In genomic region chr11:8801121-8801520, GRCh38 we compare ENCODE assay signal across 22 cellular contexts.
A peak's percentile ranks its signal among the peaks of the same experiment; 100 is the strongest.
DNase-seq lines count a peak whose midpoint lies in the region; ATAC-seq, FAIRE-seq and TF ChIP-seq lines count a peak whose summit lies in the region.
"Had no signal": no experiment of that assay in that cellular context is flagged by ENCODE, and none has a peak within 500 bp of the region (broad histone marks: within the 10 kb centered on the region; RNA-seq: fewer than 3 reads in every experiment).

No MANE protein-coding gene starts in this region.

- intact Hi-C loops in spleen (cut with DNase I; ENCODE audit: low total_unique reads), result no loop called here
- intact Hi-C loops in PC-9 (cut with micrococcal nuclease; ENCODE audit: unreplicated experiment), result no loop called here

- H3F3A ChIP-seq in GM23338 (replicated peaks; ENCODE audit: low read depth) (no peaks in the 10 kb centered on the region), PC-9 (ENCODE audit: insufficient read depth, low read depth) (no peaks in the 10 kb centered on the region)

- no peaks in the 10 kb centered on the region for H3K36me3 ChIP-seq in GM23338 (ENCODE audit: insufficient read depth)
- H3K36me3 ChIP-seq in endodermal cell (ENCODE audit: control insufficient read depth, insufficient read depth, low read length), result peaks cover 74% of the 10 kb centered on the region
- no peaks in the 10 kb centered on the region for H3K36me3 ChIP-seq in mesendoderm (ENCODE audit: control insufficient read depth, insufficient read depth, low read length)
- H3K36me3 ChIP-seq in spleen, result no peaks in the 10 kb centered on the region
- H3K36me3 ChIP-seq in PC-9 (ENCODE audit: low read depth), result no peaks in the 10 kb centered on the region
- H3K36me3 ChIP-seq: BLaER1 treated with 17β-estradiol and CSF1 and Interleukin-3, amounts not matched to agents 10 nM and 100 nM had no signal

- no peak for TF ChIP-seq POLR2A in spleen (IDR thresholded peaks at IDR 0.05)

- H3K9me2 ChIP-seq in GM23338 (ENCODE audit: insufficient read depth), result no peaks in the 10 kb centered on the region
- no peaks in the 10 kb centered on the region for H3K9me2 ChIP-seq in PC-9 (ENCODE audit: insufficient read depth)

- POLR2A ChIA-PET in PC-9 (lab: Charles Lee; ENCODE audit: unreplicated experiment), result no interaction called here

- H3K79me1 ChIP-seq in mesendoderm (ENCODE audit: low read length), result peaks cover 8% of the 10 kb centered on the region

- no peak for ATAC-seq in GM23338
- ATAC-seq in activated T-cell treated with anti-CD3 and anti-CD28 coated beads, Interleukin-2, amount 50 U/mL, for 72 hours (replicated peaks in 1 of 2), result no peak
- ATAC-seq: A549, HepG2 had no signal

- CTCF ChIA-PET in PC-9 (lab: Charles Lee), result no interaction called here

- peak overlapping the region; percentile 81 for H3K18ac ChIP-seq in mesendoderm (ENCODE audit: low read length)

- peak overlapping the region; percentile 25 for H2BK5ac ChIP-seq in mesendoderm (ENCODE audit: low read length)

- H2AFZ ChIP-seq in GM23338 (no peak overlapping the region), PC-9 (no peak overlapping the region)

- no peak overlapping the region for H2BK15ac ChIP-seq in mesendoderm (replicated peaks; ENCODE audit: low read depth)

- no peaks in the 10 kb centered on the region for H3K9me3 Mint-ChIP-seq in GM23338
- no peaks in the 10 kb centered on the region for H3K9me3 Mint-ChIP-seq in endodermal cell
- H3K9me3 Mint-ChIP-seq in endothelial cell (ENCODE audit: unreplicated experiment), result no peaks in the 10 kb centered on the region
- H3K9me3 Mint-ChIP-seq in activated T-cell treated with anti-CD3 and anti-CD28 coated beads, Interleukin-2, amount 50 U/mL, for 72 hours, result no peaks in the 10 kb centered on the region
- H3K9me3 Mint-ChIP-seq: CD8-positive, alpha-beta memory T cell had no signal

- H3K27ac Mint-ChIP-seq in GM23338 (no peak overlapping the region), endodermal cell (peak overlapping the region; percentile 71), endothelial cell (ENCODE audit: unreplicated experiment) (no peak overlapping the region)
- no peak overlapping the region for H3K27ac Mint-ChIP-seq in activated T-cell treated with anti-CD3 and anti-CD28 coated beads, Interleukin-2, amount 50 U/mL, for 72 hours
- H3K27ac Mint-ChIP-seq: CD8-positive, alpha-beta memory T cell had no signal

- H2BK120ac ChIP-seq in mesendoderm (ENCODE audit: low read depth, low read length), result no peak overlapping the region

- H2AK5ac ChIP-seq in mesendoderm (ENCODE audit: low read length), result no peak overlapping the region

- 60 to 69% methylated on average over 6 to 9 of the region's 9 CpGs for WGBS in endodermal cell (ENCODE audit: insufficient coverage in 1 of 2, insufficient read length in 1 of 2), 2 experiments
- no CpG with 5 or more reads among the region's 9 CpGs for WGBS in mesendoderm (ENCODE audit: extremely low coverage, insufficient coverage, low lambda C conversion rate)
- WGBS in spleen, 5 donors, result 88 to 98% (median 92%) methylated on average over 9 of the region's 9 CpGs

- no peak for FAIRE-seq in GM19239 (lab: Jason Lieb, UNC)
- FAIRE-seq: A549, G401.6, HepG2 had no signal

- H3K27ac ChIP-seq in GM23338 (ENCODE audit: low read depth) (peak overlapping the region; percentile 19; the same call in 1 of the 2 replicates), endodermal cell (ENCODE audit: low read depth, low read length) (no peak overlapping the region), mesendoderm (ENCODE audit: low read depth, low read length) (peak overlapping the region; percentile 72), spleen (peak overlapping the region in 5 of 8 donors; percentile 9 to 78 (median 55)), PC-9 (no peak overlapping the region)
- H3K27ac ChIP-seq: A549; BLaER1 treated with 17β-estradiol and CSF1 and Interleukin-3, amounts not matched to agents 10 nM and 100 nM had no signal

- H3K4me2 ChIP-seq in GM23338 (no peak overlapping the region), mesendoderm (ENCODE audit: low read length) (no peak overlapping the region), PC-9 (no peak overlapping the region)
- H3K4me2 ChIP-seq: A549 had no signal

- H3K23ac ChIP-seq in mesendoderm (ENCODE audit: low read length), result no peak overlapping the region

- H3K4me1 Mint-ChIP-seq in GM23338 (peaks cover 6% of the 10 kb centered on the region), endodermal cell (peaks cover 48% of the 10 kb centered on the region), endothelial cell (ENCODE audit: unreplicated experiment) (peaks cover 12% of the 10 kb centered on the region)
- no peaks in the 10 kb centered on the region for H3K4me1 Mint-ChIP-seq in activated T-cell treated with anti-CD3 and anti-CD28 coated beads, Interleukin-2, amount 50 U/mL, for 72 hours (ENCODE audit: low read depth)
- H3K4me1 Mint-ChIP-seq: CD8-positive, alpha-beta memory T cell had no signal

- H3K27me3 ChIP-seq in GM23338 (ENCODE audit: insufficient read depth), result no peaks in the 10 kb centered on the region
- H3K27me3 ChIP-seq in endodermal cell (ENCODE audit: control insufficient read depth, insufficient read depth, low read length, poor library complexity, severe bottlenecking), result no peaks in the 10 kb centered on the region
- no peaks in the 10 kb centered on the region for H3K27me3 ChIP-seq in mesendoderm (ENCODE audit: insufficient read depth, low read length, poor library complexity)
- H3K27me3 ChIP-seq in spleen (replicated peaks in 1 of 7), result no peaks in the 10 kb centered on the region
- H3K27me3 ChIP-seq in PC-9 (ENCODE audit: insufficient read depth, low read depth), result no peaks in the 10 kb centered on the region
- H3K27me3 ChIP-seq: BLaER1 treated with 17β-estradiol and CSF1 and Interleukin-3, amounts not matched to agents 10 nM and 100 nM had no signal

- H3K4me1 ChIP-seq in GM23338 (ENCODE audit: insufficient read depth) (no peaks in the 10 kb centered on the region), endodermal cell (ENCODE audit: control insufficient read depth, insufficient read depth, low read length) (peaks cover 15% of the 10 kb centered on the region), mesendoderm (ENCODE audit: control insufficient read depth, low read depth, low read length) (peaks cover 6% of the 10 kb centered on the region), spleen (peaks cover 6 to 89% (median 31%) of the 10 kb centered on the region in 6 donors), PC-9 (replicated peaks; ENCODE audit: insufficient read depth) (no peaks in the 10 kb centered on the region)
- H3K4me1 ChIP-seq: A549 had no signal

- H3K36me3 Mint-ChIP-seq in GM23338 (ENCODE audit: low read depth), result no peaks in the 10 kb centered on the region
- H3K36me3 Mint-ChIP-seq in endodermal cell (ENCODE audit: low read depth), result peaks cover 12% of the 10 kb centered on the region
- peaks cover 10% of the 10 kb centered on the region for H3K36me3 Mint-ChIP-seq in endothelial cell (ENCODE audit: low read depth, unreplicated experiment)
- H3K36me3 Mint-ChIP-seq in activated T-cell treated with anti-CD3 and anti-CD28 coated beads, Interleukin-2, amount 50 U/mL, for 72 hours (ENCODE audit: insufficient read depth in 2 of 2), result no peaks in the 10 kb centered on the region
- H3K36me3 Mint-ChIP-seq: CD8-positive, alpha-beta memory T cell had no signal

- H3K56ac ChIP-seq in mesendoderm (ENCODE audit: low read length), result peak overlapping the region; percentile 38

- no peaks in the 10 kb centered on the region for H3K79me2 ChIP-seq in GM23338 (replicated peaks; ENCODE audit: insufficient read depth)
- H3K79me2 ChIP-seq in mesendoderm (ENCODE audit: control insufficient read depth, insufficient read depth, low read length), result no peaks in the 10 kb centered on the region
- no peaks in the 10 kb centered on the region for H3K79me2 ChIP-seq in PC-9 (ENCODE audit: low read depth)

- TF ChIP-seq CTCF in GM23338 (conservative IDR thresholded peaks at IDR 0.05; ENCODE audit: low read depth in 2 of 2) (no peak), endodermal cell (conservative IDR thresholded peaks at IDR 0.05) (no peak), spleen (IDR thresholded peaks at IDR 0.05 in 8 of 11, conservative IDR thresholded peaks at IDR 0.05 in 3 of 11) (no peak), PC-9 (conservative IDR thresholded peaks at IDR 0.05) (no peak), endothelial cell (IDR thresholded peaks at IDR 0.05; ENCODE audit: unreplicated experiment) (no peak)

- BruUV-seq in PC-9 (replicated peaks; lab: Mats Ljungman, UMichigan), result no TSS peak

- H3K27me3 Mint-ChIP-seq in GM23338 (ENCODE audit: insufficient read depth, low read depth, poor library complexity) (peaks cover 6% of the 10 kb centered on the region), endodermal cell (ENCODE audit: insufficient read depth) (no peaks in the 10 kb centered on the region), endothelial cell (ENCODE audit: unreplicated experiment) (peaks cover 2% of the 10 kb centered on the region)
- H3K27me3 Mint-ChIP-seq in activated T-cell treated with anti-CD3 and anti-CD28 coated beads, Interleukin-2, amount 50 U/mL, for 72 hours (ENCODE audit: low read depth), result peaks cover 7% of the 10 kb centered on the region

- H3K9me3 ChIP-seq in endodermal cell (ENCODE audit: control insufficient read depth, low read length) (peaks cover 4% of the 10 kb centered on the region), spleen (no peaks in the 10 kb centered on the region), PC-9 (ENCODE audit: insufficient read depth, low read depth) (no peaks in the 10 kb centered on the region)
- H3K9me3 ChIP-seq: A549; BLaER1 treated with 17β-estradiol and CSF1 and Interleukin-3, amounts not matched to agents 10 nM and 100 nM had no signal

- DNase-seq in GM23338 (ENCODE audit: low spot score), result no peak
- DNase-seq in endodermal cell, result peak; percentile 64
- DNase-seq in mesendoderm, result peak; percentile 86
- DNase-seq in spleen, result no peak
- no peak for DNase-seq in GM19239 (ENCODE audit: insufficient read length, low spot score)
- no peak for DNase-seq in PC-9
- no peak for DNase-seq in endothelial cell (ENCODE audit: low spot score)
- no peak for DNase-seq in activated T-cell treated with anti-CD3 and anti-CD28 coated beads, Interleukin-2, amount 50 U/mL, for 72 hours
- DNase-seq: CD8-positive, alpha-beta memory T cell; DND-41; GOT3; NCI-H1048; NCI-H1436 treated with DMSO at 0.1 percent for 48 hours; NCI-H2029 treated with DMSO at 0.1 percent for 48 hours; NCI-H2171 treated with DMSO at 0.1 percent for 48 hours; NCI-H446 treated with DMSO at 0.1 percent for 48 hours; NCI-H748 treated with DMSO at 0.1 percent for 48 hours; RPMI8226 had no signal

- H4K5ac ChIP-seq in mesendoderm (ENCODE audit: low read length), result no peak overlapping the region

- no peak overlapping the region for H3K4me3 Mint-ChIP-seq in GM23338
- H3K4me3 Mint-ChIP-seq in endodermal cell, result no peak overlapping the region
- no peak overlapping the region for H3K4me3 Mint-ChIP-seq in endothelial cell (ENCODE audit: unreplicated experiment)
- H3K4me3 Mint-ChIP-seq in activated T-cell treated with anti-CD3 and anti-CD28 coated beads, Interleukin-2, amount 50 U/mL, for 72 hours, result no peak overlapping the region
- H3K4me3 Mint-ChIP-seq: CD8-positive, alpha-beta memory T cell had no signal

- H3K4me3 ChIP-seq in GM23338 (no peak overlapping the region), endodermal cell (ENCODE audit: low read length) (no peak overlapping the region), mesendoderm (ENCODE audit: low read length) (no peak overlapping the region), spleen (no peak overlapping the region), PC-9 (no peak overlapping the region)
- H3K4me3 ChIP-seq: A549; BLaER1 treated with 17β-estradiol and CSF1 and Interleukin-3, amounts not matched to agents 10 nM and 100 nM had no signal

- H3K9ac ChIP-seq in endodermal cell (ENCODE audit: extremely low read depth, low read length, poor library complexity, severe bottlenecking), result peak overlapping the region; percentile 35
- H3K9ac ChIP-seq in mesendoderm (ENCODE audit: low read length), result no peak overlapping the region
- H3K9ac ChIP-seq: BLaER1 treated with 17β-estradiol and CSF1 and Interleukin-3, amounts not matched to agents 10 nM and 100 nM had no signal

- no peak overlapping the region for H3K4ac ChIP-seq in mesendoderm (ENCODE audit: low read depth, low read length)

- H4K20me1 ChIP-seq in GM23338 (replicated peaks; ENCODE audit: insufficient read depth) (no peaks in the 10 kb centered on the region), PC-9 (ENCODE audit: insufficient read depth) (no peaks in the 10 kb centered on the region)
- H4K20me1 ChIP-seq: BLaER1 treated with 17β-estradiol and CSF1 and Interleukin-3, amounts not matched to agents 10 nM and 100 nM had no signal

- no peak overlapping the region for H4K8ac ChIP-seq in mesendoderm (ENCODE audit: low read depth, low read length)

Comparison
In these comparisons a context has a peak if more than half of its experiments do, and no peak if none do; other contexts are left out.
1. DNase-seq: peak in endodermal cell (single experiment) and mesendoderm (single experiment); none in GM23338 (single experiment), spleen (single experiment), GM19239 (single experiment), PC-9 (0 of 2), endothelial cell (single experiment) and activated T-cell treated with anti-CD3 and anti-CD28 coated beads, Interleukin-2, amount 50 U/mL, for 72 hours (0 of 2).
2. H3K27ac ChIP-seq: peak in GM23338 (single experiment), mesendoderm (single experiment) and spleen (5 of 8); none in endodermal cell (single experiment) and PC-9 (single experiment).